In genomic region chr2:101850450-101850849, GRCh38 we compare ENCODE assay signal across 27 cellular contexts.
"Had no signal": no experiment of that assay in that cellular context is flagged by ENCODE, and none has a peak within 500 bp of the region (broad histone marks: within the 10 kb centered on the region; RNA-seq: fewer than 3 reads in every experiment).

No MANE protein-coding gene starts in this region.

- H3K4me1 Mint-ChIP-seq: activated naive CD8-positive, alpha-beta T cell treated with anti-CD3 and anti-CD28 coated beads, Interleukin-2, amount 10 ng/mL, durations not matched to agents 7 days and 5 days; endodermal cell; nephron had no signal

- H3K27ac ChIP-seq: breast epithelium, coronary artery, neutrophil, pancreas, testis, uterus had no signal

- ATAC-seq: activated CD4-positive, alpha-beta T cell treated with anti-CD3 and anti-CD28 coated beads for 36 hours; left ventricle myocardium superior; pancreas; right cardiac atrium; T-cell had no signal

- DNase-seq: activated CD4-positive, alpha-beta T cell treated with anti-CD3 and anti-CD28 coated beads for 36 hours; activated CD4-positive, alpha-beta T cell treated with anti-CD3 and anti-CD28 coated beads, Interleukin-2, amount 50 U/mL, for 4 hours; activated CD8-positive, alpha-beta memory T cell treated with anti-CD3 and anti-CD28 coated beads for 24 hours; activated CD8-positive, alpha-beta memory T cell treated with anti-CD3 and anti-CD28 coated beads, Interleukin-2, amount 50 U/mL, for 4 hours; activated naive CD4-positive, alpha-beta T cell; activated naive CD8-positive, alpha-beta T cell treated with anti-CD3 and anti-CD28 coated beads, Interleukin-2, amount 10 ng/mL, durations not matched to agents 7 days and 5 days; activated T-cell treated with anti-CD3 and anti-CD28 coated beads, Interleukin-2, amount 50 U/mL, for 24 hours; amniotic stem cell; cerebellar nuclear complex; endodermal cell; foreskin fibroblast; left ventricle myocardium superior; pancreas; right cardiac atrium; small intestine; stimulated activated CD4-positive, alpha-beta T cell treated with anti-CD3 and anti-CD28 coated beads, Interleukin-2, amount 100 ng/mL, for 48 hours; stimulated activated naive CD4-positive, alpha-beta T cell; T-cell; testis; trophoblast cell; uterus had no signal

- H3K27me3 ChIP-seq: breast epithelium, neutrophil, pancreas, testis, uterus had no signal

- H3K4me3 Mint-ChIP-seq: activated CD4-positive, alpha-beta T cell treated with anti-CD3 and anti-CD28 coated beads for 36 hours; activated naive CD8-positive, alpha-beta T cell treated with anti-CD3 and anti-CD28 coated beads, Interleukin-2, amount 10 ng/mL, durations not matched to agents 7 days and 5 days; activated T-cell treated with anti-CD3 and anti-CD28 coated beads, Interleukin-2, amount 50 U/mL, for 24 hours; endodermal cell; nephron; T-cell; T-helper 2 cell treated with Interferon-gamma antibody and Interleukin-4, amounts not matched to agents 5 μg/mL and 100 μg/mL, for 36 hours had no signal

- H3K27me3 Mint-ChIP-seq: activated CD4-positive, alpha-beta T cell treated with anti-CD3 and anti-CD28 coated beads for 36 hours; activated naive CD8-positive, alpha-beta T cell treated with anti-CD3 and anti-CD28 coated beads, Interleukin-2, amount 10 ng/mL, durations not matched to agents 7 days and 5 days; activated T-cell treated with anti-CD3 and anti-CD28 coated beads, Interleukin-2, amount 50 U/mL, for 24 hours; T-cell had no signal

- H3K4me1 ChIP-seq: breast epithelium, pancreas had no signal

- H3K9me3 Mint-ChIP-seq: activated naive CD8-positive, alpha-beta T cell treated with anti-CD3 and anti-CD28 coated beads, Interleukin-2, amount 10 ng/mL, durations not matched to agents 7 days and 5 days; activated T-cell treated with anti-CD3 and anti-CD28 coated beads, Interleukin-2, amount 50 U/mL, for 24 hours; activated T-helper 2 cell treated with anti-CD3 and anti-CD28 coated beads, Interferon-gamma antibody, Interleukin-2, Interleukin-4, amounts not matched to agents 10 μg/mL and 5 μg/mL and 100 μg/mL, durations not matched to agents 14 hours and 24 hours and 36 hours; endodermal cell; nephron; T-cell; T-helper 2 cell treated with Interferon-gamma antibody and Interleukin-4, amounts not matched to agents 5 μg/mL and 100 μg/mL, for 36 hours had no signal

- H3K27ac Mint-ChIP-seq: activated CD4-positive, alpha-beta T cell treated with anti-CD3 and anti-CD28 coated beads for 36 hours; activated naive CD8-positive, alpha-beta T cell treated with anti-CD3 and anti-CD28 coated beads, Interleukin-2, amount 10 ng/mL, durations not matched to agents 7 days and 5 days; activated T-cell treated with anti-CD3 and anti-CD28 coated beads, Interleukin-2, amount 50 U/mL, for 24 hours; activated T-helper 2 cell treated with anti-CD3 and anti-CD28 coated beads, Interferon-gamma antibody, Interleukin-2, Interleukin-4, amounts not matched to agents 10 μg/mL and 5 μg/mL and 100 μg/mL, durations not matched to agents 14 hours and 24 hours and 36 hours; endodermal cell; nephron; T-helper 2 cell treated with Interferon-gamma antibody and Interleukin-4, amounts not matched to agents 5 μg/mL and 100 μg/mL, for 36 hours had no signal

- H3K36me3 ChIP-seq: breast epithelium, uterus had no signal

- H3K4me3 ChIP-seq: breast epithelium, coronary artery, pancreas, testis, uterus had no signal

- H3K9me3 ChIP-seq: breast epithelium, neutrophil, pancreas, testis, uterus had no signal
